Comparison of ENCODE assay signal across 8 cellular contexts in the genomic region with DNA sequence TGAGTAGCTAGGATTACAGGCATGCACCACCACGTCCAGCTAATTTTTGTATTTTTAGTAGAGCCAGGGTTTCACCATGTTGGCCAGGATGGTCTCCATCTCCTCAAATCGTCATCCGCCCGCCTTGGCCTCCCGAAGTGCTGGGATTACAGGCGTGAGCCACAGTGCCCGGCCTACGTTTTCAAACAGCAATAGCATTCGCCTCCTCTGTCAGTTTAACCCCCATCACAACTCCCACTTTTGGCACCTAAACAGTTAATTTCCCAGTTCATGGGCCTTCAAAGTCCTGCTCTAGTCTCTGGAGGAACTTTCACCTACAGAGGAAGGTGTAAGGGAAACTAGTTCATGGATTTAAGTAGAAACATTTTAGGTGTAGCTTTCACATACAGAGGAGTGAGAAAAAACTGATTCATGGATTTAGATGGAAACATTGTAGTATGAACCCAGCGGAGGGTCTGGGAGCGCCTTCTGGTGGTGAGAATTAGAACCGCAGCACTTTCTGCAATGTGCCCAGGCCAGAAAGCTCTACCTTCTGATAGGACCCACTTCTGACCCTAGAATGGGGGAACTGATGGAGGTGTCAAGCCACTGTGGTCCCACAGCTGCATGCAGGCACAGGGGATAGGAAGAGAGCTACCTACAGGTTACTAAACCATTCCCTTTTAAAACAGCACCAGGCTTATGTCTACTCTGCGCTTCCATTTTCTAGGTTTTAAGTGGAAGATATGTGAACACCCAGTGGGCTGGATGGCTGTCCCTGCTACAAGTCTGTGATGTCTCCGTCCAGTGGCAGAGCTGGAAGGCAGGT. TPM values are rescaled to one million over a fixed set of nuclear protein-coding genes. Genes with fewer than 3 reads are reported as not detected.
DNase-seq lines count a peak whose midpoint lies in the region; ATAC-seq lines count a peak whose summit lies in the region.

No MANE protein-coding gene starts in this region.

- intact Hi-C loops in posterior cingulate gyrus (cut with DNase I) = loop anchor here (1.0 kb wide), 1 partner anchor 97 kb away; no protein-coding TSS in a partner anchor

- no peak overlapping the region for H3K27ac ChIP-seq in Karpas-422 (ENCODE audit: low read length)

- H3K4me1 ChIP-seq in Karpas-422 (ENCODE audit: low read length) = peaks cover 6% of the 10 kb centered on the region

- H4K20me1 ChIP-seq in Karpas-422 (ENCODE audit: insufficient read depth, low read depth, low read length) = no peaks in the 10 kb centered on the region

- no peaks in the 10 kb centered on the region for H3K79me2 ChIP-seq in Karpas-422 (ENCODE audit: low read length)

- H2AFZ ChIP-seq in Karpas-422 (ENCODE audit: low read length) = no peak overlapping the region

- no peaks in the 10 kb centered on the region for H3K36me3 ChIP-seq in Karpas-422 (ENCODE audit: insufficient read depth, low read length)

- H3K4me2 ChIP-seq in Karpas-422 (ENCODE audit: low read depth, low read length, poor library complexity, severe bottlenecking) = no peak overlapping the region

- no peaks in the 10 kb centered on the region for H3K9me3 ChIP-seq in Karpas-422 (ENCODE audit: low read length)

- DNase-seq in DMS153 (lab: John Stamatoyannopoulos, UW) = peak; percentile 50
- DNase-seq in Karpas-422 = peak; percentile 91
- DNase-seq in SK-N-DZ (ENCODE audit: low spot score) = peak; percentile 60
- DNase-seq in activated naive CD4-positive, alpha-beta T cell (lab: John Stamatoyannopoulos, UW) = peak; percentile 31 to 64 (median 52)
- DNase-seq in globus pallidus (ENCODE audit: low spot score) = peak; percentile 46
- DNase-seq in posterior cingulate gyrus = peak in 9 of 10 donors; percentile 36 to 95 (median 78)
- DNase-seq in ureter (ENCODE audit: low spot score) = peak; percentile 81

- no peak overlapping the region for H3K9ac ChIP-seq in Karpas-422 (ENCODE audit: low read length)

- no peaks in the 10 kb centered on the region for H3K27me3 ChIP-seq in Karpas-422 (ENCODE audit: low read length)

- no peak overlapping the region for H3K4me3 ChIP-seq in Karpas-422 (ENCODE audit: low read length)

- ATAC-seq in HG03571 (IDR thresholded peaks at IDR 0.05; ENCODE audit: unreplicated experiment) = no peak

- H3K9me2 ChIP-seq in Karpas-422 (replicated peaks; ENCODE audit: insufficient read depth, low read length) = no peaks in the 10 kb centered on the region

RNA-seq across cellular contexts. Expression of gene MEOX1, which starts 12.0 kb away (rescaled TPM):
- not detected in 2 replicates for total RNA-seq in Karpas-422 (2014; rRNA removed; shearing (Covaris generic); ENCODE audit: low replicate concordance)
- not detected in 2 replicates for polyA plus RNA-seq in SK-N-DZ (2014; cell fraction: cytosol; rRNA removed)
- not detected in 2 replicates for polyA plus RNA-seq in SK-N-DZ (2014; cell fraction: nucleus; rRNA removed)
- 9.8 TPM for total RNA-seq in ureter

Comparison
In these comparisons a context has a peak if more than half of its experiments do, and no peak if none do; other contexts are left out.
1. RNA of gene MEOX1, which starts 12.0 kb away (total RNA-seq): 9.8 TPM in ureter (single experiment); not detected in Karpas-422; every median in the first group is over 10 times any median in the second.
2. Peak in every context shown above with its lines, with median percentiles within 50 percentile points of each other: DNase-seq.